Comparison of ENCODE assay signal across 8 cellular contexts in genomic region chr17:45592433-45592923, GRCh38.
A peak's percentile ranks its signal among the peaks of the same experiment; 100 is the strongest.
DNase-seq lines count a peak whose midpoint lies in the region; ATAC-seq and TF ChIP-seq lines count a peak whose summit lies in the region.
"Not testable (repeated sequence)": the region's sequence is repeated elsewhere in the genome, so short reads cannot be mapped to it uniquely, and the experiment has no call there.

No MANE protein-coding gene starts in this region.

- H3K4me1 Mint-ChIP-seq in activated T-helper 2 cell treated with anti-CD3 and anti-CD28 coated beads, Interferon-gamma antibody, Interleukin-2, Interleukin-4, amounts not matched to agents 10 μg/mL and 5 μg/mL and 100 μg/mL, durations not matched to agents 14 hours and 24 hours and 36 hours (ENCODE audit: low read depth), result not testable (repeated sequence)

- peak; percentile 49 for ATAC-seq in HG03378 (IDR thresholded peaks at IDR 0.05; ENCODE audit: unreplicated experiment)

- DNase-seq in EH (ENCODE audit: low read depth) (peak; percentile 60), T follicular helper cell (ENCODE audit: low read depth) (peak; percentile 74), left kidney (ENCODE audit: low read depth, low spot score) (peak; percentile 83), sigmoid colon (peak; percentile 87), stomach (peak; percentile 85)
- DNase-seq in activated T-helper 2 cell treated with anti-CD3 and anti-CD28 coated beads, Interferon-gamma antibody, Interleukin-2, Interleukin-4, amounts not matched to agents 10 μg/mL and 5 μg/mL and 100 μg/mL, durations not matched to agents 14 hours and 24 hours and 36 hours (ENCODE audit: low spot score), result peak; percentile 70
- DNase-seq in epithelial cell of proximal tubule (ENCODE audit: low read depth), result not testable (repeated sequence)

- not testable (repeated sequence) for H3K9me3 Mint-ChIP-seq in activated T-helper 2 cell treated with anti-CD3 and anti-CD28 coated beads, Interferon-gamma antibody, Interleukin-2, Interleukin-4, amounts not matched to agents 10 μg/mL and 5 μg/mL and 100 μg/mL, durations not matched to agents 14 hours and 24 hours and 36 hours

- H3K36me3 ChIP-seq in sigmoid colon, stomach: not testable (repeated sequence)

- WGBS in sigmoid colon, 2 donors, result 11 to 15% methylated on average over 6 of the region's 6 CpGs
- 9 to 14% (median 12%) methylated on average over 5 to 6 of the region's 6 CpGs for WGBS in stomach, 5 donors

- intact Hi-C loops in activated T-helper 2 cell treated with anti-CD3 and anti-CD28 coated beads, Interferon-gamma antibody, Interleukin-2, Interleukin-4, amounts not matched to agents 10 μg/mL and 5 μg/mL and 100 μg/mL, durations not matched to agents 14 hours and 24 hours and 36 hours (cut with micrococcal nuclease); stomach (cut with DNase I; ENCODE audit: low total_unique reads): not testable (repeated sequence)
- intact Hi-C loops in sigmoid colon (cut with DNase I), result loop anchor here (10.0 kb wide), 1 partner anchor 198 kb away; no protein-coding TSS in a partner anchor

- H3K27ac Mint-ChIP-seq in activated T-helper 2 cell treated with anti-CD3 and anti-CD28 coated beads, Interferon-gamma antibody, Interleukin-2, Interleukin-4, amounts not matched to agents 10 μg/mL and 5 μg/mL and 100 μg/mL, durations not matched to agents 14 hours and 24 hours and 36 hours, result not testable (repeated sequence)

- not testable (repeated sequence) for H3K4me3 ChIP-seq in epithelial cell of proximal tubule (ENCODE audit: low read depth, low read length); sigmoid colon; stomach

- not testable (repeated sequence) for H3K27ac ChIP-seq in sigmoid colon, stomach

- not testable (repeated sequence) for TF ChIP-seq EP300 in sigmoid colon (IDR thresholded peaks at IDR 0.05); stomach (IDR thresholded peaks at IDR 0.05)

- H3K4me3 Mint-ChIP-seq in activated T-helper 2 cell treated with anti-CD3 and anti-CD28 coated beads, Interferon-gamma antibody, Interleukin-2, Interleukin-4, amounts not matched to agents 10 μg/mL and 5 μg/mL and 100 μg/mL, durations not matched to agents 14 hours and 24 hours and 36 hours (ENCODE audit: low read depth), result not testable (repeated sequence)

- TF ChIP-seq POLR2A in sigmoid colon (IDR thresholded peaks at IDR 0.05); stomach (IDR thresholded peaks at IDR 0.05): not testable (repeated sequence)

- not testable (repeated sequence) for H3K36me3 Mint-ChIP-seq in activated T-helper 2 cell treated with anti-CD3 and anti-CD28 coated beads, Interferon-gamma antibody, Interleukin-2, Interleukin-4, amounts not matched to agents 10 μg/mL and 5 μg/mL and 100 μg/mL, durations not matched to agents 14 hours and 24 hours and 36 hours (ENCODE audit: low read depth)

- H3K27me3 ChIP-seq in sigmoid colon, result peaks cover 0 to 12% (median 0%) of the 10 kb centered on the region in 3 donors
- peaks cover 0 to 15% (median 0%) of the 10 kb centered on the region in 3 donors for H3K27me3 ChIP-seq in stomach

- peak; percentile 67 for TF ChIP-seq CTCF in epithelial cell of proximal tubule (conservative IDR thresholded peaks at IDR 0.05; ENCODE audit: low read depth, low read length)
- TF ChIP-seq CTCF in sigmoid colon (IDR thresholded peaks at IDR 0.05), result peak; percentile 40 to 72 (median 62)
- peak in 5 of 7 experiments; percentile 71 to 82 (median 74) for TF ChIP-seq CTCF in stomach (IDR thresholded peaks at IDR 0.05)

- peaks cover 14% of the 10 kb centered on the region for H3K27me3 Mint-ChIP-seq in activated T-helper 2 cell treated with anti-CD3 and anti-CD28 coated beads, Interferon-gamma antibody, Interleukin-2, Interleukin-4, amounts not matched to agents 10 μg/mL and 5 μg/mL and 100 μg/mL, durations not matched to agents 14 hours and 24 hours and 36 hours (ENCODE audit: low read depth)

- not testable (repeated sequence) for H3K4me1 ChIP-seq in sigmoid colon, stomach

- H3K9me3 ChIP-seq in sigmoid colon, stomach: not testable (repeated sequence)
